In genomic region chr4:7779194-7779768, GRCh38 we compare ENCODE assay signal across 10 cellular contexts.
A peak's percentile ranks its signal among the peaks of the same experiment; 100 is the strongest.
DNase-seq lines count a peak whose midpoint lies in the region; ATAC-seq, FAIRE-seq and TF ChIP-seq lines count a peak whose summit lies in the region.
"Had no signal": no experiment of that assay in that cellular context is flagged by ENCODE, and none has a peak within 500 bp of the region (broad histone marks: within the 10 kb centered on the region; RNA-seq: fewer than 3 reads in every experiment).

No MANE protein-coding gene starts in this region.

- no peak for DNase-seq in GM12891 (ENCODE audit: insufficient read length, low spot score)
- DNase-seq in activated T-helper 2 cell treated with anti-CD3 and anti-CD28 coated beads, Interferon-gamma antibody, Interleukin-2, Interleukin-4, amounts not matched to agents 10 μg/mL and 5 μg/mL and 100 μg/mL, durations not matched to agents 14 hours and 24 hours and 36 hours (ENCODE audit: low spot score), result no peak
- peak in 2 of 5 donors; percentile 9 to 42 for DNase-seq in heart left ventricle
- DNase-seq in sigmoid colon, result peak; percentile 82
- DNase-seq in HK-2 (ENCODE audit: unreplicated experiment), result no peak
- no peak for DNase-seq in cerebellar cortex (ENCODE audit: low spot score)
- DNase-seq: mesendoderm, retina had no signal

- H3K27ac ChIP-seq in heart left ventricle, result peak overlapping the region in 10 of 12 donors; percentile 12 to 72 (median 52)
- peak overlapping the region; percentile 43 to 77 (median 72) for H3K27ac ChIP-seq in sigmoid colon

- no peaks in the 10 kb centered on the region for H3K9me3 Mint-ChIP-seq in activated T-helper 2 cell treated with anti-CD3 and anti-CD28 coated beads, Interferon-gamma antibody, Interleukin-2, Interleukin-4, amounts not matched to agents 10 μg/mL and 5 μg/mL and 100 μg/mL, durations not matched to agents 14 hours and 24 hours and 36 hours
- H3K9me3 Mint-ChIP-seq in stimulated activated memory B cell treated with anti-CD40 and anti-IgM and Interleukin-4, amounts not matched to agents 10 μg/mL and 1 μg/mL and 100 μg/mL, for 72 hours, result no peaks in the 10 kb centered on the region

- 60 to 73% (median 66%) methylated on average over 11 of the region's 11 CpGs for WGBS in heart left ventricle, 4 donors
- WGBS in sigmoid colon, 2 donors, result 64 to 82% methylated on average over 11 of the region's 11 CpGs

- peak overlapping the region; percentile 24 for H3K27ac Mint-ChIP-seq in activated T-helper 2 cell treated with anti-CD3 and anti-CD28 coated beads, Interferon-gamma antibody, Interleukin-2, Interleukin-4, amounts not matched to agents 10 μg/mL and 5 μg/mL and 100 μg/mL, durations not matched to agents 14 hours and 24 hours and 36 hours
- H3K27ac Mint-ChIP-seq in stimulated activated memory B cell treated with anti-CD40 and anti-IgM and Interleukin-4, amounts not matched to agents 10 μg/mL and 1 μg/mL and 100 μg/mL, for 72 hours, result no peak overlapping the region

- TF ChIP-seq CTCF in heart left ventricle (IDR thresholded peaks at IDR 0.05) (no peak), sigmoid colon (IDR thresholded peaks at IDR 0.05) (no peak)

- no peak overlapping the region for H3K4me3 Mint-ChIP-seq in activated T-helper 2 cell treated with anti-CD3 and anti-CD28 coated beads, Interferon-gamma antibody, Interleukin-2, Interleukin-4, amounts not matched to agents 10 μg/mL and 5 μg/mL and 100 μg/mL, durations not matched to agents 14 hours and 24 hours and 36 hours (ENCODE audit: low read depth)
- H3K4me3 Mint-ChIP-seq in stimulated activated memory B cell treated with anti-CD40 and anti-IgM and Interleukin-4, amounts not matched to agents 10 μg/mL and 1 μg/mL and 100 μg/mL, for 72 hours, result no peak overlapping the region

- H3K9me3 ChIP-seq in heart left ventricle (no peaks in the 10 kb centered on the region), sigmoid colon (no peaks in the 10 kb centered on the region)

- H3K4me1 ChIP-seq in heart left ventricle, result peaks cover 12 to 54% (median 35%) of the 10 kb centered on the region in 12 donors
- peaks cover 0 to 57% (median 45%) of the 10 kb centered on the region in 4 donors for H3K4me1 ChIP-seq in sigmoid colon

- H3K36me3 Mint-ChIP-seq in activated T-helper 2 cell treated with anti-CD3 and anti-CD28 coated beads, Interferon-gamma antibody, Interleukin-2, Interleukin-4, amounts not matched to agents 10 μg/mL and 5 μg/mL and 100 μg/mL, durations not matched to agents 14 hours and 24 hours and 36 hours (ENCODE audit: low read depth), result peaks cover 35% of the 10 kb centered on the region
- no peaks in the 10 kb centered on the region for H3K36me3 Mint-ChIP-seq in stimulated activated memory B cell treated with anti-CD40 and anti-IgM and Interleukin-4, amounts not matched to agents 10 μg/mL and 1 μg/mL and 100 μg/mL, for 72 hours

- H3K4me3 ChIP-seq in heart left ventricle (peak overlapping the region in 9 of 12 donors; percentile 16 to 47 (median 27)), sigmoid colon (peak overlapping the region in 3 of 4 donors; percentile 15 to 25 (median 21))

- H3K4me1 Mint-ChIP-seq in activated T-helper 2 cell treated with anti-CD3 and anti-CD28 coated beads, Interferon-gamma antibody, Interleukin-2, Interleukin-4, amounts not matched to agents 10 μg/mL and 5 μg/mL and 100 μg/mL, durations not matched to agents 14 hours and 24 hours and 36 hours (ENCODE audit: low read depth), result peaks cover 34% of the 10 kb centered on the region
- H3K4me1 Mint-ChIP-seq in stimulated activated memory B cell treated with anti-CD40 and anti-IgM and Interleukin-4, amounts not matched to agents 10 μg/mL and 1 μg/mL and 100 μg/mL, for 72 hours, result no peaks in the 10 kb centered on the region

- no peak for TF ChIP-seq EP300 in sigmoid colon (IDR thresholded peaks at IDR 0.05)

- peak in 2 of 4 donors; percentile 32 to 51 for ATAC-seq in heart left ventricle
- no peak for ATAC-seq in HG02885 (IDR thresholded peaks at IDR 0.05; ENCODE audit: poor library complexity, unreplicated experiment)
- ATAC-seq in stimulated activated memory B cell treated with anti-CD40 and anti-IgM and Interleukin-4, amounts not matched to agents 10 μg/mL and 1 μg/mL and 100 μg/mL, for 72 hours, result no peak

- no peaks in the 10 kb centered on the region for H3K27me3 Mint-ChIP-seq in activated T-helper 2 cell treated with anti-CD3 and anti-CD28 coated beads, Interferon-gamma antibody, Interleukin-2, Interleukin-4, amounts not matched to agents 10 μg/mL and 5 μg/mL and 100 μg/mL, durations not matched to agents 14 hours and 24 hours and 36 hours (ENCODE audit: low read depth)
- peaks cover 29% of the 10 kb centered on the region for H3K27me3 Mint-ChIP-seq in stimulated activated memory B cell treated with anti-CD40 and anti-IgM and Interleukin-4, amounts not matched to agents 10 μg/mL and 1 μg/mL and 100 μg/mL, for 72 hours

- no peak for TF ChIP-seq POLR2A in GM12891 (IDR thresholded peaks at IDR 0.05; ENCODE audit: low read depth, low read length)
- no peak for TF ChIP-seq POLR2A in heart left ventricle (IDR thresholded peaks at IDR 0.05)
- no peak for TF ChIP-seq POLR2A in sigmoid colon (IDR thresholded peaks at IDR 0.05)

- peak; percentile 16 for FAIRE-seq in GM12891 (lab: Jason Lieb, UNC)

- H3K36me3 ChIP-seq in heart left ventricle (peaks cover 0 to 38% (median 21%) of the 10 kb centered on the region in 9 donors), sigmoid colon (peaks cover 0 to 45% (median 20%) of the 10 kb centered on the region in 4 donors)

- H3K27me3 ChIP-seq in heart left ventricle (no peaks in the 10 kb centered on the region), sigmoid colon (no peaks in the 10 kb centered on the region)

- intact Hi-C loops in activated T-helper 2 cell treated with anti-CD3 and anti-CD28 coated beads, Interferon-gamma antibody, Interleukin-2, Interleukin-4, amounts not matched to agents 10 μg/mL and 5 μg/mL and 100 μg/mL, durations not matched to agents 14 hours and 24 hours and 36 hours (cut with micrococcal nuclease), result no loop called here
- intact Hi-C loops in heart left ventricle (cut with DNase I) (loop anchor here in 1 of 10 donors (10.0 kb wide), 1 partner anchor 206 kb away; no protein-coding TSS in a partner anchor), sigmoid colon (cut with DNase I) (no loop called here)

TF ChIP-seq in GM12891, 5 proteins besides CTCF, POLR2A, EP300 and RAD21:
- no peak for TF ChIP-seq TAF1 (IDR thresholded peaks at IDR 0.05; ENCODE audit: low read depth, low read length)
- no peak for TF ChIP-seq POU2F2 (IDR thresholded peaks at IDR 0.05; ENCODE audit: low read depth, low read length)
- no peak for TF ChIP-seq SPI1 (IDR thresholded peaks at IDR 0.05; ENCODE audit: low read depth, low read length)
- TF ChIP-seq PAX5 (IDR thresholded peaks at IDR 0.05; ENCODE audit: insufficient read depth, low read length, severe bottlenecking), result no peak
- TF ChIP-seq POLR2AphosphoS5 (IDR thresholded peaks at IDR 0.05; ENCODE audit: low read depth, low read length), result no peak
